In the genomic region with DNA sequence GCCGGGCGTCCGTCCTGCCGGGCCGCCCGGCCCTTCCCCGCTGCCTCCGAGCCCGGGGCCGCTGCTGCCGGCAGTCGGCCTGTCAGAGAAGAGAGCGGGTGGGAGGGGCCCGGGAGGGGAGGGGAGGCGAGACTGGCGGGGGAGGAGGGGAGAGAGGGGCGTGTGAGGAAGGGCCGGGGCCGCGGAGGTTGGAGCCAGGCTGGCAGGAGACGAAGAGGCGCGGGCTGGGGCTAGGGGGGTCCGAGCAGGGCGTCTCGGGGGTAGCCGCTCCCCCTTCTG, we compare ENCODE assay signal across 8 cellular contexts. TPM values are rescaled to one million over a fixed set of nuclear protein-coding genes. Genes with fewer than 3 reads are reported as not detected.
A peak's percentile ranks its signal among the peaks of the same experiment; 100 is the strongest.
DNase-seq lines count a peak whose midpoint lies in the region; ATAC-seq and TF ChIP-seq lines count a peak whose summit lies in the region.

No MANE protein-coding gene starts in this region.

- no peak for TF ChIP-seq POLR2A in gastroesophageal sphincter (IDR thresholded peaks at IDR 0.05)

- H3K9ac ChIP-seq in rectal smooth muscle tissue (ENCODE audit: low read length) = peak overlapping the region; percentile 74

- H3K27ac ChIP-seq in gastroesophageal sphincter (peak overlapping the region; percentile 95 to 100 (median 98)), rectal smooth muscle tissue (ENCODE audit: low read depth, low read length) (peak overlapping the region; percentile 91)

- H3K36me3 ChIP-seq in gastroesophageal sphincter (no peaks in the 10 kb centered on the region), rectal smooth muscle tissue (ENCODE audit: control insufficient read depth, insufficient read depth, low read length) (no peaks in the 10 kb centered on the region)

- H3K4me1 ChIP-seq in gastroesophageal sphincter (peaks cover 0 to 51% (median 17%) of the 10 kb centered on the region in 3 donors), rectal smooth muscle tissue (ENCODE audit: control insufficient read depth, insufficient read depth, low read length) (peaks cover 12% of the 10 kb centered on the region)

- ATAC-seq in GM19455 (IDR thresholded peaks at IDR 0.05; ENCODE audit: unreplicated experiment) (peak; percentile 36), HG03460 (IDR thresholded peaks at IDR 0.05; ENCODE audit: unreplicated experiment) (peak; percentile 30), gastroesophageal sphincter (peak; percentile 76)

- DNase-seq in Calu3 = no peak
- DNase-seq in activated CD4-positive, alpha-beta T cell treated with anti-CD3 and anti-CD28 coated beads, Interleukin-2, amount 50 U/mL, for 48 hours = peak; percentile 82 to 83
- no peak for DNase-seq in GOT3 (lab: John Stamatoyannopoulos, UW)
- DNase-seq in islet precursor cell = no peak

- H3K27me3 ChIP-seq in gastroesophageal sphincter (no peaks in the 10 kb centered on the region), rectal smooth muscle tissue (ENCODE audit: control insufficient read depth, insufficient read depth, low read length) (no peaks in the 10 kb centered on the region)

- no peak for TF ChIP-seq CTCF in Calu3 (IDR thresholded peaks at IDR 0.05; ENCODE audit: unreplicated experiment)
- no peak for TF ChIP-seq CTCF in gastroesophageal sphincter (IDR thresholded peaks at IDR 0.05)

- TF ChIP-seq EP300 in gastroesophageal sphincter (IDR thresholded peaks at IDR 0.05) = no peak

- WGBS in gastroesophageal sphincter (ENCODE audit: low coverage in 1 of 2), 2 donors = no CpG with 5 or more reads among the region's 27 CpGs

- peaks cover 29% of the 10 kb centered on the region for H3K4me1 Mint-ChIP-seq in Calu3 (ENCODE audit: low read depth, unreplicated experiment)

- intact Hi-C loops in Calu3 (cut with micrococcal nuclease; ENCODE audit: unreplicated experiment) = loop anchor here (1.0 to 2.0 kb wide), 3 partner anchors 38 to 88 kb away; partner anchors contain the start of gene BNIP1

- peaks cover 31% of the 10 kb centered on the region for H3K36me3 Mint-ChIP-seq in Calu3 (ENCODE audit: insufficient read depth, unreplicated experiment)

- peak overlapping the region; percentile 73 to 95 for H3K4me3 ChIP-seq in gastroesophageal sphincter
- H3K4me3 ChIP-seq in rectal smooth muscle tissue (ENCODE audit: low read length) = peak overlapping the region; percentile 95

- no peaks in the 10 kb centered on the region for H3K27me3 Mint-ChIP-seq in Calu3 (ENCODE audit: unreplicated experiment)

- BruUV-seq in Calu3 (replicated peaks; lab: Mats Ljungman, UMichigan) = no TSS peak

- CTCF ChIA-PET in Calu3 (lab: Charles Lee) = interaction anchor here (0.6 to 1.7 kb wide), 9 partner anchors 21 to 110 kb away, joined by 3 to 25 read pairs (median 6); partner anchors contain the start of genes ATP6V0E1 and BNIP1

- no peaks in the 10 kb centered on the region for H3K9me3 Mint-ChIP-seq in Calu3 (ENCODE audit: low read depth, unreplicated experiment)

- peak overlapping the region; percentile 87 for H3K27ac Mint-ChIP-seq in Calu3 (ENCODE audit: unreplicated experiment)

- H3K9me3 ChIP-seq in gastroesophageal sphincter = no peaks in the 10 kb centered on the region

- peak overlapping the region; percentile 98 for H3K4me3 Mint-ChIP-seq in Calu3 (ENCODE audit: low read depth, unreplicated experiment)

RNA-seq across cellular contexts. Expression of gene CREBRF, which starts 0.6 kb away (rescaled TPM):
- 16.7 and 18.2 TPM in 2 replicates for total RNA-seq in Calu3 (2022)
- total RNA-seq in gastroesophageal sphincter = 10 to 100 TPM; 44.2 to 72.7 (median 64.0) TPM

Comparison
In these comparisons a context has a peak if more than half of its experiments do, and no peak if none do; other contexts are left out.
1. DNase-seq: peak in activated CD4-positive, alpha-beta T cell treated with anti-CD3 and anti-CD28 coated beads, Interleukin-2, amount 50 U/mL, for 48 hours (2 of 2); none in Calu3 (single experiment), GOT3 (single experiment) and islet precursor cell (single experiment).
2. Peak in every context shown above with its lines, with median percentiles within 50 percentile points of each other: ATAC-seq.